11 cellular contexts compared by ENCODE assay signal in genomic region chr10:113052076-113052830, GRCh38.
DNase-seq lines count a peak whose midpoint lies in the region; ATAC-seq and TF ChIP-seq lines count a peak whose summit lies in the region.
"Had no signal": no experiment of that assay in that cellular context is flagged by ENCODE, and none has a peak within 500 bp of the region (broad histone marks: within the 10 kb centered on the region; RNA-seq: fewer than 3 reads in every experiment).

No MANE protein-coding gene starts in this region.

- DNase-seq in Right ventricle myocardium superior, result no peak
- DNase-seq in right atrium auricular region (ENCODE audit: low spot score), result no peak
- DNase-seq in adrenal gland, result no peak
- no peak for DNase-seq in left lobe of liver (ENCODE audit: low spot score)
- DNase-seq in AG08396 (ENCODE audit: low spot score), result no peak
- no peak for DNase-seq in activated CD4-positive, alpha-beta T cell treated with anti-CD3 and anti-CD28 coated beads, Interleukin-2, amount 10 ng/mL, durations not matched to agents 24 days and 14 days
- no peak for DNase-seq in SIG-M5 (lab: John Stamatoyannopoulos, UW)
- no peak for DNase-seq in NCI-H446 treated with DMSO at 0.1 percent for 48 hours (lab: John Stamatoyannopoulos, UW)
- DNase-seq: activated CD4-positive, alpha-beta T cell treated with anti-CD3 and anti-CD28 coated beads for 1 hour; NCI-H526 treated with DMSO at 0.1 percent for 48 hours had no signal

- intact Hi-C loops in Right ventricle myocardium superior (cut with DNase I) (loop anchor here (10.0 kb wide), 1 partner anchor 97 kb away; the partner anchor contains the start of gene TCF7L2), adrenal gland (cut with DNase I) (no loop called here)
- intact Hi-C loops in activated CD4-positive, alpha-beta T cell treated with anti-CD3 and anti-CD28 coated beads, Interleukin-2, amount 10 ng/mL, durations not matched to agents 24 days and 14 days (cut with micrococcal nuclease), result no loop called here

- no peak overlapping the region for H3K4me3 Mint-ChIP-seq in activated CD4-positive, alpha-beta T cell treated with anti-CD3 and anti-CD28 coated beads, Interleukin-2, amount 10 ng/mL, durations not matched to agents 24 days and 14 days
- H3K4me3 Mint-ChIP-seq: B cell had no signal

- no peaks in the 10 kb centered on the region for H3K9me3 ChIP-seq in right atrium auricular region
- H3K9me3 ChIP-seq in adrenal gland (replicated peaks in 1 of 3), result no peaks in the 10 kb centered on the region

- H3K27ac Mint-ChIP-seq in activated CD4-positive, alpha-beta T cell treated with anti-CD3 and anti-CD28 coated beads, Interleukin-2, amount 10 ng/mL, durations not matched to agents 24 days and 14 days, result no peak overlapping the region
- H3K27ac Mint-ChIP-seq: B cell had no signal

- H3K36me3 Mint-ChIP-seq in activated CD4-positive, alpha-beta T cell treated with anti-CD3 and anti-CD28 coated beads, Interleukin-2, amount 10 ng/mL, durations not matched to agents 24 days and 14 days (ENCODE audit: low read depth), result no peaks in the 10 kb centered on the region

- peaks cover 0 to 59% of the 10 kb centered on the region in 2 donors for H3K4me1 ChIP-seq in right atrium auricular region
- peaks cover 8 to 14% of the 10 kb centered on the region in 2 donors for H3K4me1 ChIP-seq in adrenal gland (replicated peaks in 1 of 2)

- TF ChIP-seq CTCF in right atrium auricular region (IDR thresholded peaks at IDR 0.05) (peak in 1 of 2 donors; percentile 42), adrenal gland (IDR thresholded peaks at IDR 0.05) (peak in 4 of 6 experiments; percentile 11 to 26 (median 15))

- ATAC-seq in Right ventricle myocardium superior (ENCODE audit: poor library complexity), result peak; percentile 47
- ATAC-seq in left lobe of liver, result peak; percentile 51

- WGBS in adrenal gland, 4 donors, result 68 to 81% (median 79%) methylated on average over 10 of the region's 10 CpGs

- H3K9me3 Mint-ChIP-seq in activated CD4-positive, alpha-beta T cell treated with anti-CD3 and anti-CD28 coated beads, Interleukin-2, amount 10 ng/mL, durations not matched to agents 24 days and 14 days, result peaks cover 3% of the 10 kb centered on the region

- H3K36me3 ChIP-seq in right atrium auricular region (no peaks in the 10 kb centered on the region), adrenal gland (replicated peaks in 1 of 2) (no peaks in the 10 kb centered on the region)

- no peak overlapping the region for H3K4me3 ChIP-seq in right atrium auricular region
- H3K4me3 ChIP-seq in adrenal gland, result no peak overlapping the region

- peaks cover 3% of the 10 kb centered on the region for H3K4me1 Mint-ChIP-seq in activated CD4-positive, alpha-beta T cell treated with anti-CD3 and anti-CD28 coated beads, Interleukin-2, amount 10 ng/mL, durations not matched to agents 24 days and 14 days
- H3K4me1 Mint-ChIP-seq: B cell had no signal

- H3K27ac ChIP-seq in right atrium auricular region, result peak overlapping the region in 1 of 2 donors; percentile 65
- H3K27ac ChIP-seq in adrenal gland, result no peak overlapping the region

- peaks cover 27% of the 10 kb centered on the region for H3K27me3 Mint-ChIP-seq in activated CD4-positive, alpha-beta T cell treated with anti-CD3 and anti-CD28 coated beads, Interleukin-2, amount 10 ng/mL, durations not matched to agents 24 days and 14 days

- TF ChIP-seq POLR2A in adrenal gland (IDR thresholded peaks at IDR 0.05), result no peak

- H3K27me3 ChIP-seq in right atrium auricular region, result no peaks in the 10 kb centered on the region
- H3K27me3 ChIP-seq in adrenal gland, result no peaks in the 10 kb centered on the region
